In the genomic region with DNA sequence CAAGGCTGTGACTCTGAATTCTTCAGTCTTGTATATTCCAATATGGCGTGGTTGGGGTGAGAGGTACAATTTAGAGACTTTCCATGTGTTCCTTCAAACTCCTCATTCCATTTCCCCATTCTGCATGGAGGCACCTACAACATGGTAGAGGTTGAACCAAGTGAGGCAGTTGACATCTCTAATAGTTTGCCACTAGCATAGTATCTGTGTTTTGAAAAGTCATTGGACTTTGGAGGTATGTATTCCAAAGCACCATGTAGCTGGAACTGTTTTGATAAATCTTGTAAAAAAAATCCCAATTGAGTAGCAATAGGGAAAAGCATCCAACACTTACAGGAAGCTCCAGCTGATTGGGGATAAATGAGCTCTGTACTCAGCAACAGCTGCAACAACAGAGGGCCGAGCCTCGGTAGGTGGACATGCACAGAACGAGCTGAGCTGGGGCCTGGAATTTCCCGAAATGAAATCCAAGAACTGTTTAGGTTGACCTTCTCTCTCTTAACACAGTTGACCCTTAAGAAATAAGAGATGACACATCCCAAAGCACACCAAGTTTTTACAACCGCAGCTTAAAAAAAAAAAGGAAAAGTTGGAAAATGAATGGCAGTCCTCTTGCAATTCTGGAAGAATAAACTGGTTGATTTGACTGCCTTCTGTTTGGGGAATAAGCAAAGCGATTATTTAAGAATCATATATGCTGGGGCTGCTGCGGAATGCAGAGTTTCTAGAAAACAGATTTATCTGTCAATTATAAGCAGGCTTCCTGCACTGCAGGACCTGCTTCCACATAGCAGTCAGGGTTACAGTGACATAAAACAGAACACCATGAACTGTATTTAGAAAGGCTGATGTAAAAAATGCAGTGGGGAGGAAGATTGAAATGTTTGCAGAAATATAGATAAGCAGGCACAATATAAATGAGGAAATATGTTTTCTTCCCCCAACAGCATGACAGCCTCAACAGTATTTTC, we compare ENCODE assay signal across 1 cellular context.
TF ChIP-seq lines count a peak whose summit lies in the region.

No MANE protein-coding gene starts in this region.

TF ChIP-seq in HepG2, 621 proteins besides CTCF, POLR2A, EP300 and RAD21 (continued from another document):
- TF ChIP-seq, protein P1, sequence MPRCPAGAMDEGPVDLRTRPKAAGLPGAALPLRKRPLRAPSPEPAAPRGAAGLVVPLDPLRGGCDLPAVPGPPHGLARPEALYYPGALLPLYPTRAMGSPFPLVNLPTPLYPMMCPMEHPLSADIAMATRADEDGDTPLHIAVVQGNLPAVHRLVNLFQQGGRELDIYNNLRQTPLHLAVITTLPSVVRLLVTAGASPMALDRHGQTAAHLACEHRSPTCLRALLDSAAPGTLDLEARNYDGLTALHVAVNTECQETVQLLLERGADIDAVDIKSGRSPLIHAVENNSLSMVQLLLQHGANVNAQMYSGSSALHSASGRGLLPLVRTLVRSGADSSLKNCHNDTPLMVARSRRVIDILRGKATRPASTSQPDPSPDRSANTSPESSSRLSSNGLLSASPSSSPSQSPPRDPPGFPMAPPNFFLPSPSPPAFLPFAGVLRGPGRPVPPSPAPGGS (CRISPR knock-in tag; IDR thresholded peaks at IDR 0.05) = no peak
- TF ChIP-seq, protein P2, sequence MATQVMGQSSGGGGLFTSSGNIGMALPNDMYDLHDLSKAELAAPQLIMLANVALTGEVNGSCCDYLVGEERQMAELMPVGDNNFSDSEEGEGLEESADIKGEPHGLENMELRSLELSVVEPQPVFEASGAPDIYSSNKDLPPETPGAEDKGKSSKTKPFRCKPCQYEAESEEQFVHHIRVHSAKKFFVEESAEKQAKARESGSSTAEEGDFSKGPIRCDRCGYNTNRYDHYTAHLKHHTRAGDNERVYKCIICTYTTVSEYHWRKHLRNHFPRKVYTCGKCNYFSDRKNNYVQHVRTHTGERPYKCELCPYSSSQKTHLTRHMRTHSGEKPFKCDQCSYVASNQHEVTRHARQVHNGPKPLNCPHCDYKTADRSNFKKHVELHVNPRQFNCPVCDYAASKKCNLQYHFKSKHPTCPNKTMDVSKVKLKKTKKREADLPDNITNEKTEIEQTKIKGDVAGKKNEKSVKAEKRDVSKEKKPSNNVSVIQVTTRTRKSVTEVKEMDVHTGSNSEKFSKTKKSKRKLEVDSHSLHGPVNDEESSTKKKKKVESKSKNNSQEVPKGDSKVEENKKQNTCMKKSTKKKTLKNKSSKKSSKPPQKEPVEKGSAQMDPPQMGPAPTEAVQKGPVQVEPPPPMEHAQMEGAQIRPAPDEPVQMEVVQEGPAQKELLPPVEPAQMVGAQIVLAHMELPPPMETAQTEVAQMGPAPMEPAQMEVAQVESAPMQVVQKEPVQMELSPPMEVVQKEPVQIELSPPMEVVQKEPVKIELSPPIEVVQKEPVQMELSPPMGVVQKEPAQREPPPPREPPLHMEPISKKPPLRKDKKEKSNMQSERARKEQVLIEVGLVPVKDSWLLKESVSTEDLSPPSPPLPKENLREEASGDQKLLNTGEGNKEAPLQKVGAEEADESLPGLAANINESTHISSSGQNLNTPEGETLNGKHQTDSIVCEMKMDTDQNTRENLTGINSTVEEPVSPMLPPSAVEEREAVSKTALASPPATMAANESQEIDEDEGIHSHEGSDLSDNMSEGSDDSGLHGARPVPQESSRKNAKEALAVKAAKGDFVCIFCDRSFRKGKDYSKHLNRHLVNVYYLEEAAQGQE (IDR thresholded peaks at IDR 0.05; ENCODE audit: borderline replicate concordance in 1 of 2, low read depth in 1 of 2, low read length in 2 of 2) = no peak
- no peak for TF ChIP-seq ZNF207 (IDR thresholded peaks at IDR 0.05; ENCODE audit: borderline replicate concordance)
- TF ChIP-seq TOPORS (CRISPR knock-in tag; IDR thresholded peaks at IDR 0.05) = no peak
- no peak for TF ChIP-seq NR3C1 (CRISPR knock-in tag; IDR thresholded peaks at IDR 0.05)
